ENCODE assay signal across 22 cellular contexts in the genomic region with DNA sequence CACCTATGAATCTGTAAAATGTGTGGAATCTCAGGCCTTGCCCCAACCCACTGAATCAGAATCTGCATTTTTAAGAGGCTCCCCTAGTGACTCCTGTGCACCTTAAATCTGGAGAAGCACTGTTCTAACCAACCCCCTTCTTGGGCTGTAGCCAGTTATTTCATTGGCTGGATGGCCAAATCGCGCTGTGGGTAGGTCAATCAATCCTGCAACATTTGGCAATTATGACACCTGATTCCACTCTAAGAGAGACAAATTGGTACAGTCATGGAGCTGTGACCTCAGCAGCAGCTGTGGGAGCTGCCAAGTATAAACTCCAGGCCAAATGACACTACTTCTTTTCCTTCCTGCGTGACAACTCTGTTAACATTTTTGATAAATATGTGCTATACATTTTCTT.
DNase-seq lines count a peak whose midpoint lies in the region; ATAC-seq, FAIRE-seq and TF ChIP-seq lines count a peak whose summit lies in the region.
"Had no signal": no experiment of that assay in that cellular context is flagged by ENCODE, and none has a peak within 500 bp of the region (broad histone marks: within the 10 kb centered on the region; RNA-seq: fewer than 3 reads in every experiment).

No MANE protein-coding gene starts in this region.

- no peak for FAIRE-seq in small intestine (lab: Jason Lieb, UNC)

- no peak overlapping the region for H3K4me3 Mint-ChIP-seq in glutamatergic neuron (ENCODE audit: unreplicated experiment)
- H3K4me3 Mint-ChIP-seq: activated naive CD8-positive, alpha-beta T cell treated with anti-CD3 and anti-CD28 coated beads for 36 hours; activated T-helper 1 cell treated with anti-CD3 and anti-CD28 coated beads, Interleukin-12 subunit alpha, Interleukin-12 subunit beta, Interleukin-2, Interleukin-4 antibody, amounts not matched to agents 30 ng/mL and 10 ng/mL and 1 ng/mL, durations not matched to agents 14 hours and 24 hours and 36 hours had no signal

- WGBS in small intestine, 3 donors = 56 to 86% (median 60%) methylated on average over 3 of the region's 3 CpGs

- peaks cover 7% of the 10 kb centered on the region for H3K27me3 Mint-ChIP-seq in glutamatergic neuron (ENCODE audit: unreplicated experiment)

- no peaks in the 10 kb centered on the region for H3K27me3 ChIP-seq in small intestine (ENCODE audit: control insufficient read depth in 2 of 2, insufficient read depth in 2 of 2, low read length in 2 of 2)
- H3K27me3 ChIP-seq: cardiac muscle cell, uterus had no signal

- H3K9me3 ChIP-seq in small intestine (ENCODE audit: control insufficient read depth, low read depth) = no peaks in the 10 kb centered on the region
- H3K9me3 ChIP-seq: uterus had no signal

- peaks cover 3% of the 10 kb centered on the region for H3K36me3 Mint-ChIP-seq in glutamatergic neuron (ENCODE audit: unreplicated experiment)
- H3K36me3 Mint-ChIP-seq in activated naive CD4-positive, alpha-beta T cell treated with anti-CD3 and anti-CD28 coated beads, Interleukin-2, amount 50 U/mL, for 72 hours = no peaks in the 10 kb centered on the region
- H3K36me3 Mint-ChIP-seq: activated naive CD8-positive, alpha-beta T cell treated with anti-CD3 and anti-CD28 coated beads for 36 hours had no signal

- H3K27ac Mint-ChIP-seq in glutamatergic neuron (ENCODE audit: unreplicated experiment) = peak overlapping the region; percentile 41
- H3K27ac Mint-ChIP-seq in activated naive CD4-positive, alpha-beta T cell treated with anti-CD3 and anti-CD28 coated beads, Interleukin-2, amount 50 U/mL, for 72 hours = peak overlapping the region in 1 of 2 donors; percentile 32
- H3K27ac Mint-ChIP-seq: activated naive CD8-positive, alpha-beta T cell treated with anti-CD3 and anti-CD28 coated beads for 36 hours had no signal

- peaks cover 3% of the 10 kb centered on the region for H3K9me3 Mint-ChIP-seq in glutamatergic neuron (ENCODE audit: unreplicated experiment)
- H3K9me3 Mint-ChIP-seq in activated naive CD4-positive, alpha-beta T cell treated with anti-CD3 and anti-CD28 coated beads, Interleukin-2, amount 50 U/mL, for 72 hours = no peaks in the 10 kb centered on the region
- H3K9me3 Mint-ChIP-seq: activated naive CD8-positive, alpha-beta T cell treated with anti-CD3 and anti-CD28 coated beads for 36 hours; activated T-helper 1 cell treated with anti-CD3 and anti-CD28 coated beads, Interleukin-12 subunit alpha, Interleukin-12 subunit beta, Interleukin-2, Interleukin-4 antibody, amounts not matched to agents 30 ng/mL and 10 ng/mL and 1 ng/mL, durations not matched to agents 14 hours and 24 hours and 36 hours had no signal

- TF ChIP-seq CTCF in glutamatergic neuron (IDR thresholded peaks at IDR 0.05; ENCODE audit: partially characterized antibody, unreplicated experiment) = no peak

- H3K27ac ChIP-seq in small intestine (ENCODE audit: low read depth in 1 of 2, low read length in 1 of 2) = no peak overlapping the region
- H3K27ac ChIP-seq: cardiac muscle cell, epithelial cell of prostate, uterus had no signal

- ATAC-seq in left lobe of liver = no peak
- ATAC-seq in GM21737 (IDR thresholded peaks at IDR 0.05; ENCODE audit: unreplicated experiment) = no peak
- ATAC-seq in activated naive CD4-positive, alpha-beta T cell treated with anti-CD3 and anti-CD28 coated beads, Interleukin-2, amount 50 U/mL, for 72 hours = no peak
- ATAC-seq: HCT116, left ventricle myocardium superior had no signal

- peaks cover 10% of the 10 kb centered on the region for H3K4me1 Mint-ChIP-seq in glutamatergic neuron (ENCODE audit: low read depth, unreplicated experiment)

- no peaks in the 10 kb centered on the region for H3K36me3 ChIP-seq in small intestine (ENCODE audit: control insufficient read depth in 2 of 2, insufficient read depth in 2 of 2, low read length in 2 of 2)
- H3K36me3 ChIP-seq: cardiac muscle cell, uterus had no signal

- no peak overlapping the region for H3K4me3 ChIP-seq in small intestine (ENCODE audit: low read depth in 1 of 2, low read length in 2 of 2)
- H3K4me3 ChIP-seq: cardiac muscle cell, uterus had no signal

- H3K4me1 ChIP-seq in small intestine (ENCODE audit: control insufficient read depth in 2 of 2, insufficient read depth in 1 of 2, low read depth in 1 of 2, low read length in 1 of 2) = no peaks in the 10 kb centered on the region
- H3K4me1 ChIP-seq: uterus had no signal

- DNase-seq in AG08395 (ENCODE audit: low spot score) (peak; percentile 45), GM03348 (ENCODE audit: low spot score) (peak; percentile 20), NCI-H69 (lab: John Stamatoyannopoulos, UW) (peak; percentile 70), glutamatergic neuron (no peak), left lobe of liver (ENCODE audit: low spot score) (no peak), small intestine (no peak)
- no peak for DNase-seq in activated naive CD4-positive, alpha-beta T cell treated with anti-CD3 and anti-CD28 coated beads, Interleukin-2, amount 50 U/mL, for 72 hours (ENCODE audit: low spot score in 2 of 2)
- DNase-seq: activated CD4-positive, CD25-positive, alpha-beta regulatory T cell treated with anti-CD3 and anti-CD28 coated beads, Interleukin-2, amount 50 U/mL, for 72 hours; activated naive CD8-positive, alpha-beta T cell treated with anti-CD3 and anti-CD28 coated beads for 36 hours; dermis blood vessel endothelial cell; left ventricle myocardium superior; NCI-H187; NCI-H526 treated with DMSO at 0.1 percent for 48 hours; OCI-M1; posterior cingulate gyrus; stimulated activated CD4-positive, alpha-beta T cell treated with anti-CD3 and anti-CD28 coated beads, Interleukin-4, amount 100 ng/mL, for 1 hour; uterus had no signal

Comparison
In these comparisons a context has a peak if more than half of its experiments do, and no peak if none do; other contexts are left out.
1. DNase-seq: peak in AG08395 (single experiment), GM03348 (single experiment) and NCI-H69 (single experiment); none in glutamatergic neuron (single experiment), left lobe of liver (single experiment), activated naive CD4-positive, alpha-beta T cell treated with anti-CD3 and anti-CD28 coated beads, Interleukin-2, amount 50 U/mL, for 72 hours (0 of 2) and small intestine (single experiment).